Comparison of ENCODE assay signal across 8 cellular contexts in genomic region chr6:141677598-141678211, GRCh38.
DNase-seq lines count a peak whose midpoint lies in the region; ATAC-seq, FAIRE-seq and TF ChIP-seq lines count a peak whose summit lies in the region.

No MANE protein-coding gene starts in this region.

- H3K4me1 ChIP-seq in astrocyte (ENCODE audit: insufficient read depth, low read length): no peaks in the 10 kb centered on the region

- H3K27ac ChIP-seq in astrocyte (ENCODE audit: low read depth, low read length): no peak overlapping the region

- no peaks in the 10 kb centered on the region for H3K27me3 ChIP-seq in astrocyte (ENCODE audit: insufficient read depth, low read length)

- no peak overlapping the region for H3K4me3 ChIP-seq in astrocyte (ENCODE audit: insufficient read depth, low read depth, low read length)

- ATAC-seq in GM21529 (IDR thresholded peaks at IDR 0.05; ENCODE audit: unreplicated experiment) (peak; percentile 76), GM18861 (IDR thresholded peaks at IDR 0.05; ENCODE audit: unreplicated experiment) (no peak)

- no peaks in the 10 kb centered on the region for H3K36me3 Mint-ChIP-seq in astrocyte (ENCODE audit: low read depth, unreplicated experiment)

- intact Hi-C loops in cardiac septum (cut with DNase I): loop anchor here (5.0 kb wide), 1 partner anchor 435 kb away; no protein-coding TSS in a partner anchor

- no peaks in the 10 kb centered on the region for H3K4me1 Mint-ChIP-seq in astrocyte (ENCODE audit: low read depth, unreplicated experiment)

- H3K9me3 Mint-ChIP-seq in astrocyte (ENCODE audit: unreplicated experiment): no peaks in the 10 kb centered on the region

- peak; percentile 69 for TF ChIP-seq CTCF in astrocyte (IDR thresholded peaks at IDR 0.05; ENCODE audit: insufficient read depth, low read depth, low read length)

- H2AFZ ChIP-seq in astrocyte (ENCODE audit: low read depth, low read length): no peak overlapping the region

- no peaks in the 10 kb centered on the region for H4K20me1 ChIP-seq in astrocyte (ENCODE audit: insufficient read depth, low read length)

- H3K27ac Mint-ChIP-seq in astrocyte (ENCODE audit: unreplicated experiment): no peak overlapping the region

- no peak overlapping the region for H3K4me3 Mint-ChIP-seq in astrocyte (ENCODE audit: unreplicated experiment)

- H3K79me2 ChIP-seq in astrocyte (ENCODE audit: insufficient read depth, low read length): no peaks in the 10 kb centered on the region

- no peak overlapping the region for H3K4me2 ChIP-seq in astrocyte (ENCODE audit: low read length)

- H3K9ac ChIP-seq in astrocyte (ENCODE audit: low read length): no peak overlapping the region

- DNase-seq in DMS 273 treated with DMSO at 0.1 percent for 48 hours (lab: John Stamatoyannopoulos, UW) (peak; percentile 28), NAMALWA (ENCODE audit: low spot score) (peak; percentile 67), astrocyte (ENCODE audit: low read depth) (peak; percentile 2), lung microvascular endothelial cell (ENCODE audit: low read depth in 2 of 2) (peak; percentile 54 to 68), cardiac septum (ENCODE audit: low spot score) (no peak)
- DNase-seq in stimulated activated CD4-positive, alpha-beta T cell treated with anti-CD3 and anti-CD28 coated beads, Interleukin-2, amount 100 ng/mL, for 48 hours: no peak

- H3K27me3 Mint-ChIP-seq in astrocyte (ENCODE audit: low read depth, unreplicated experiment): no peaks in the 10 kb centered on the region

- no peaks in the 10 kb centered on the region for H3K36me3 ChIP-seq in astrocyte (ENCODE audit: insufficient read depth, low read length)

- H3K9me3 ChIP-seq in astrocyte (ENCODE audit: insufficient read depth, low read depth, low read length): no peaks in the 10 kb centered on the region

- FAIRE-seq in astrocyte (lab: Jason Lieb, UNC): peak; percentile 29

Comparison
In these comparisons a context has a peak if more than half of its experiments do, and no peak if none do; other contexts are left out.
1. DNase-seq: peak in DMS 273 treated with DMSO at 0.1 percent for 48 hours (single experiment), NAMALWA (single experiment), astrocyte (single experiment) and lung microvascular endothelial cell (2 of 2); none in stimulated activated CD4-positive, alpha-beta T cell treated with anti-CD3 and anti-CD28 coated beads, Interleukin-2, amount 100 ng/mL, for 48 hours (0 of 2) and cardiac septum (single experiment).